Comparison of ENCODE assay signal across 8 cellular contexts in genomic region chr13:24215732-24216131, GRCh38. TPM values are rescaled to one million over a fixed set of nuclear protein-coding genes. Genes with fewer than 3 reads are reported as not detected.
DNase-seq lines count a peak whose midpoint lies in the region; ATAC-seq and TF ChIP-seq lines count a peak whose summit lies in the region.
"Had no signal": no experiment of that assay in that cellular context is flagged by ENCODE, and none has a peak within 500 bp of the region (broad histone marks: within the 10 kb centered on the region; RNA-seq: fewer than 3 reads in every experiment).

No MANE protein-coding gene starts in this region.

- ATAC-seq in GM19467 (IDR thresholded peaks at IDR 0.05; ENCODE audit: unreplicated experiment): no peak
- ATAC-seq in GM18505 (IDR thresholded peaks at IDR 0.05; ENCODE audit: unreplicated experiment): no peak
- ATAC-seq: Panc1 had no signal

- no peaks in the 10 kb centered on the region for H3K27me3 ChIP-seq in layer of hippocampus (ENCODE audit: control insufficient read depth, insufficient read depth, low read length)
- no peaks in the 10 kb centered on the region for H3K27me3 ChIP-seq in esophagus squamous epithelium

- H3K4me3 ChIP-seq in cardiac fibroblast (replicated peaks in 1 of 2; ENCODE audit: low read depth in 2 of 2, low read length in 2 of 2): no peak overlapping the region
- no peak overlapping the region for H3K4me3 ChIP-seq in esophagus squamous epithelium

- H3K4me1 ChIP-seq in esophagus squamous epithelium: peaks cover 0 to 30% (median 22%) of the 10 kb centered on the region in 3 donors

- H3K27ac ChIP-seq in layer of hippocampus (ENCODE audit: low read depth, low read length) (peak overlapping the region; percentile 82), temporal lobe (ENCODE audit: low read depth, low read length) (peak overlapping the region; percentile 95), esophagus squamous epithelium (peak overlapping the region in 2 of 4 donors; percentile 36 to 59)

- DNase-seq in HK-2 (ENCODE audit: unreplicated experiment) (peak; percentile 11), cardiac fibroblast (ENCODE audit: low read depth in 2 of 2) (peak; percentile 74 to 77), esophagus squamous epithelium (lab: John Stamatoyannopoulos, UW) (no peak)

- intact Hi-C loops in esophagus squamous epithelium (cut with DNase I): loop anchor here (5.0 kb wide), 1 partner anchor 193 kb away; no protein-coding TSS in a partner anchor

- H3K36me3 ChIP-seq in esophagus squamous epithelium: no peaks in the 10 kb centered on the region

- TF ChIP-seq POLR2A in esophagus squamous epithelium (IDR thresholded peaks at IDR 0.05): no peak
- no peak for TF ChIP-seq POLR2A in GM18505 (IDR thresholded peaks at IDR 0.05; ENCODE audit: borderline replicate concordance, extremely low read depth, insufficient read depth, insufficient read length)

- H3K9me3 ChIP-seq in esophagus squamous epithelium: no peaks in the 10 kb centered on the region

- WGBS in esophagus squamous epithelium, 2 donors: 40 to 50% methylated on average over 1 to 2 of the region's 2 CpGs

- TF ChIP-seq CTCF in cardiac fibroblast (IDR thresholded peaks at IDR 0.05; ENCODE audit: low read depth, low read length): no peak
- TF ChIP-seq CTCF in esophagus squamous epithelium (IDR thresholded peaks at IDR 0.05): no peak

RNA-seq across cellular contexts. Expression of gene SPATA13, which starts 55.2 kb away (rescaled TPM):
- total RNA-seq in temporal lobe: 23.1 TPM
- 10 to 100 TPM in 2 of 4 donors, 1 to 10 TPM in 2; 5.0 to 16.6 (median 9.7) TPM for total RNA-seq in esophagus squamous epithelium
